In genomic region chr21:33308586-33309490, GRCh38 we compare ENCODE assay signal across 8 cellular contexts. TPM values are rescaled to one million over a fixed set of nuclear protein-coding genes. Genes with fewer than 3 reads are reported as not detected.
A peak's percentile ranks its signal among the peaks of the same experiment; 100 is the strongest.
DNase-seq lines count a peak whose midpoint lies in the region; ATAC-seq and TF ChIP-seq lines count a peak whose summit lies in the region.

No MANE protein-coding gene starts in this region.

- TF ChIP-seq CTCF in GM12873 (IDR thresholded peaks at IDR 0.05; ENCODE audit: insufficient read depth, low read depth, low read length, missing control alignments), result peak; percentile 42

- peak; percentile 85 for ATAC-seq in GM21515 (IDR thresholded peaks at IDR 0.05; ENCODE audit: unreplicated experiment)

- DNase-seq in HUDEP-2 (lab: John Stamatoyannopoulos, UW; ENCODE audit: unreplicated experiment in 76 of 76) (peak in 39 of 76 experiments; percentile 14 to 71 (median 37)), SHP77 treated with DMSO at 0.1 percent for 48 hours (lab: John Stamatoyannopoulos, UW) (peak; percentile 86), ureter (ENCODE audit: low spot score) (no peak), HPDE6-E6E7 (ENCODE audit: extremely low spot score) (no peak), epidermal melanocyte (ENCODE audit: insufficient read length, low spot score) (no peak)
- DNase-seq in activated CD4-positive, alpha-beta T cell treated with anti-CD3 and anti-CD28 coated beads for 4 hours, result no peak

RNA-seq across cellular contexts. Expression of gene IFNAR1, which starts 15.9 kb away (rescaled TPM):
- 48.7 TPM for total RNA-seq in ureter

RNA-seq across cellular contexts. Expression of gene IL10RB, which starts 42.7 kb away (rescaled TPM):
- total RNA-seq in ureter, result 32.9 TPM

Comparison
In these comparisons a context has a peak if more than half of its experiments do, and no peak if none do; other contexts are left out.
1. DNase-seq: peak in HUDEP-2 (39 of 76) and SHP77 treated with DMSO at 0.1 percent for 48 hours (single experiment); none in ureter (single experiment), HPDE6-E6E7 (single experiment), epidermal melanocyte (single experiment) and activated CD4-positive, alpha-beta T cell treated with anti-CD3 and anti-CD28 coated beads for 4 hours (0 of 2).